In genomic region chr18:45416168-45416567, GRCh38 we compare ENCODE assay signal across 15 cellular contexts.
DNase-seq lines count a peak whose midpoint lies in the region; FAIRE-seq and TF ChIP-seq lines count a peak whose summit lies in the region.
"Had no signal": no experiment of that assay in that cellular context is flagged by ENCODE, and none has a peak within 500 bp of the region (broad histone marks: within the 10 kb centered on the region; RNA-seq: fewer than 3 reads in every experiment).

No MANE protein-coding gene starts in this region.

- H3K36me3 ChIP-seq in endocrine pancreas (ENCODE audit: control insufficient read depth, insufficient read depth, low read length) = no peaks in the 10 kb centered on the region
- no peaks in the 10 kb centered on the region for H3K36me3 ChIP-seq in small intestine (ENCODE audit: control insufficient read depth in 2 of 2, insufficient read depth in 2 of 2, low read length in 2 of 2)
- no peaks in the 10 kb centered on the region for H3K36me3 ChIP-seq in ovary

- DNase-seq in NCI-H1694 (lab: John Stamatoyannopoulos, UW) (peak; percentile 21), NCI-H1694 treated with DMSO at 0.1 percent for 48 hours (lab: John Stamatoyannopoulos, UW) (no peak), NCI-H2227 treated with DMSO at 0.1 percent for 48 hours (lab: John Stamatoyannopoulos, UW) (peak; percentile 99), small intestine (peak; percentile 35), ovary (no peak)
- no peak for DNase-seq in stimulated activated CD4-positive, alpha-beta T cell treated with anti-CD3 and anti-CD28 coated beads, Interleukin-15, amount 100 ng/mL, for 24 hours
- no peak for DNase-seq in activated effector memory CD4-positive, alpha-beta T cell treated with anti-CD3 and anti-CD28 coated beads, Interleukin-2, amount 50 U/mL, for 16 hours
- DNase-seq: activated T-cell treated with anti-CD3 and anti-CD28 coated beads, Interleukin-2, amount 50 U/mL, for 4 hours; cerebellar nuclear complex; KBM-7; right cardiac atrium had no signal

- TF ChIP-seq CTCF in ovary (IDR thresholded peaks at IDR 0.05) = no peak

- TF ChIP-seq POLR2A in ovary (IDR thresholded peaks at IDR 0.05) = no peak

- H3K27me3 ChIP-seq in endocrine pancreas (ENCODE audit: control insufficient read depth, insufficient read depth, low read length) (no peaks in the 10 kb centered on the region), small intestine (ENCODE audit: control insufficient read depth in 2 of 2, insufficient read depth in 2 of 2, low read length in 2 of 2) (no peaks in the 10 kb centered on the region), ovary (no peaks in the 10 kb centered on the region)

- WGBS in small intestine, 3 donors = 16 to 43% (median 30%) methylated on average over 5 of the region's 5 CpGs
- 33 to 45% (median 43%) methylated on average over 5 of the region's 5 CpGs for WGBS in ovary, 3 donors

- H3K4me3 ChIP-seq in endocrine pancreas (ENCODE audit: control insufficient read depth, insufficient read depth, low read length) (peak overlapping the region; percentile 48), small intestine (ENCODE audit: low read depth in 1 of 2, low read length in 2 of 2) (no peak overlapping the region), ovary (no peak overlapping the region)
- H3K4me3 ChIP-seq: lung had no signal

- no peaks in the 10 kb centered on the region for H3K9me3 ChIP-seq in endocrine pancreas (ENCODE audit: control insufficient read depth, low read length)
- no peaks in the 10 kb centered on the region for H3K9me3 ChIP-seq in small intestine (ENCODE audit: control insufficient read depth, low read depth)
- no peaks in the 10 kb centered on the region for H3K9me3 ChIP-seq in ovary

- H3K27ac ChIP-seq in small intestine (ENCODE audit: low read depth in 1 of 2, low read length in 1 of 2) (no peak overlapping the region), ovary (no peak overlapping the region)
- H3K27ac ChIP-seq: 22Rv1 had no signal

- H3K9ac ChIP-seq in endocrine pancreas (ENCODE audit: control insufficient read depth, insufficient read depth, low read length) = no peak overlapping the region

- TF ChIP-seq EP300 in ovary (IDR thresholded peaks at IDR 0.05) = no peak

- H3K4me1 ChIP-seq in endocrine pancreas (ENCODE audit: control insufficient read depth, insufficient read depth, low read length) (peaks cover 6% of the 10 kb centered on the region), small intestine (ENCODE audit: control insufficient read depth in 2 of 2, insufficient read depth in 1 of 2, low read depth in 1 of 2, low read length in 1 of 2) (no peaks in the 10 kb centered on the region), ovary (ENCODE audit: insufficient read depth) (no peaks in the 10 kb centered on the region)

- intact Hi-C loops in ovary (cut with DNase I) = no loop called here

- FAIRE-seq in small intestine (lab: Jason Lieb, UNC) = no peak
- FAIRE-seq: RCC 7860 had no signal

Comparison
In these comparisons a context has a peak if more than half of its experiments do, and no peak if none do; other contexts are left out.
1. DNase-seq: peak in NCI-H1694 (single experiment), NCI-H2227 treated with DMSO at 0.1 percent for 48 hours (single experiment) and small intestine (single experiment); none in NCI-H1694 treated with DMSO at 0.1 percent for 48 hours (single experiment), ovary (0 of 5), stimulated activated CD4-positive, alpha-beta T cell treated with anti-CD3 and anti-CD28 coated beads, Interleukin-15, amount 100 ng/mL, for 24 hours (single experiment) and activated effector memory CD4-positive, alpha-beta T cell treated with anti-CD3 and anti-CD28 coated beads, Interleukin-2, amount 50 U/mL, for 16 hours (single experiment).